Comparison of ENCODE assay signal across 16 cellular contexts in genomic region chr16:586047-586644, GRCh38. TPM values are rescaled to one million over a fixed set of nuclear protein-coding genes. Genes with fewer than 3 reads are reported as not detected.
DNase-seq lines count a peak whose midpoint lies in the region; ATAC-seq and TF ChIP-seq lines count a peak whose summit lies in the region.
"Had no signal": no experiment of that assay in that cellular context is flagged by ENCODE, and none has a peak within 500 bp of the region (broad histone marks: within the 10 kb centered on the region; RNA-seq: fewer than 3 reads in every experiment).

No MANE protein-coding gene starts in this region.

- peaks cover 13% of the 10 kb centered on the region for H3K4me1 Mint-ChIP-seq in GM23338

- peaks cover 0 to 3% (median 0%) of the 10 kb centered on the region in 11 experiments; a peak in 2 of 22 replicates for H3K36me3 ChIP-seq in BLaER1 treated with 17β-estradiol and CSF1 and Interleukin-3, amounts not matched to agents 10 nM and 100 nM
- H3K36me3 ChIP-seq in GM23338 (ENCODE audit: insufficient read depth) (no peaks in the 10 kb centered on the region), adipocyte (ENCODE audit: control insufficient read depth, insufficient read depth, low read length, severe bottlenecking) (no peaks in the 10 kb centered on the region), mesenchymal stem cell (ENCODE audit: control insufficient read depth in 1 of 2, insufficient read depth in 2 of 2, low read depth in 1 of 2, low read length in 2 of 2) (peaks cover 6 to 23% of the 10 kb centered on the region in 2 experiments)
- H3K36me3 ChIP-seq: upper lobe of right lung had no signal

- no peak overlapping the region for H3K14ac ChIP-seq in mesenchymal stem cell (ENCODE audit: low read length in 2 of 2)

- H3K9me2 ChIP-seq in GM23338 (ENCODE audit: insufficient read depth): no peaks in the 10 kb centered on the region

- peak overlapping the region in 7 of 11 experiments; percentile 91 to 99 (median 96); a peak in 9 of 22 replicates for H3K9ac ChIP-seq in BLaER1 treated with 17β-estradiol and CSF1 and Interleukin-3, amounts not matched to agents 10 nM and 100 nM
- peak overlapping the region; percentile 20 for H3K9ac ChIP-seq in adipocyte (ENCODE audit: low read length)
- peak overlapping the region; percentile 22 for H3K9ac ChIP-seq in mesenchymal stem cell (ENCODE audit: low read length)

- no peak overlapping the region for H2AK5ac ChIP-seq in mesenchymal stem cell (ENCODE audit: low read length, severe bottlenecking)

- peak overlapping the region in 8 of 11 experiments; percentile 4 to 100 (median 94); a peak in 12 of 22 replicates for H3K4me2 ChIP-seq in BLaER1 treated with 17β-estradiol and CSF1 and Interleukin-3, amounts not matched to agents 10 nM and 100 nM
- no peak overlapping the region for H3K4me2 ChIP-seq in GM23338
- H3K4me2 ChIP-seq in mesenchymal stem cell (ENCODE audit: low read length, poor library complexity, severe bottlenecking): no peak overlapping the region

- H3K27me3 Mint-ChIP-seq in GM23338 (ENCODE audit: insufficient read depth, low read depth, poor library complexity): peaks cover 29% of the 10 kb centered on the region

- no peak overlapping the region for H4K8ac ChIP-seq in mesenchymal stem cell (ENCODE audit: low read length)

- H2BK15ac ChIP-seq in mesenchymal stem cell (ENCODE audit: low read depth, poor library complexity, severe bottlenecking): no peak overlapping the region

- peaks cover 14% of the 10 kb centered on the region for H3K79me2 ChIP-seq in GM23338 (replicated peaks; ENCODE audit: insufficient read depth)

- H2BK5ac ChIP-seq in mesenchymal stem cell (ENCODE audit: low read depth, low read length, poor library complexity, severe bottlenecking): no peak overlapping the region

- no peak overlapping the region for H4K91ac ChIP-seq in mesenchymal stem cell (ENCODE audit: low read length)

- H3K9me3 Mint-ChIP-seq in GM23338: no peaks in the 10 kb centered on the region; the same call in 2 of the 3 replicates
- H3K9me3 Mint-ChIP-seq: CD8-positive, alpha-beta memory T cell had no signal

- no peak overlapping the region for H3K4me3 ChIP-seq in BLaER1 treated with 17β-estradiol and CSF1 and Interleukin-3, amounts not matched to agents 10 nM and 100 nM
- no peak overlapping the region for H3K4me3 ChIP-seq in GM23338
- H3K4me3 ChIP-seq in adipocyte (ENCODE audit: low read length): no peak overlapping the region
- no peak overlapping the region for H3K4me3 ChIP-seq in mesenchymal stem cell (ENCODE audit: insufficient read depth in 1 of 2, low read depth in 1 of 2, low read length in 2 of 2)
- H3K4me3 ChIP-seq: upper lobe of right lung had no signal

- WGBS in mesenchymal stem cell: 71% methylated on average over 16 of the region's 16 CpGs

- H3K27me3 ChIP-seq in BLaER1 treated with 17β-estradiol and CSF1 and Interleukin-3, amounts not matched to agents 10 nM and 100 nM: no peaks in the 10 kb centered on the region
- H3K27me3 ChIP-seq in GM23338 (ENCODE audit: insufficient read depth) (peaks cover 30% of the 10 kb centered on the region), adipocyte (replicated peaks; ENCODE audit: control insufficient read depth, insufficient read depth, low read length) (no peaks in the 10 kb centered on the region), mesenchymal stem cell (ENCODE audit: control insufficient read depth in 1 of 2, insufficient read depth in 1 of 2, low read length in 2 of 2) (no peaks in the 10 kb centered on the region)
- H3K27me3 ChIP-seq: upper lobe of right lung had no signal

- peaks cover 10% of the 10 kb centered on the region; the same call in 1 of the 2 replicates for H3F3A ChIP-seq in GM23338 (replicated peaks; ENCODE audit: low read depth)

- H4K20me1 ChIP-seq in BLaER1 treated with 17β-estradiol and CSF1 and Interleukin-3, amounts not matched to agents 10 nM and 100 nM: peaks cover 7 to 57% (median 30%) of the 10 kb centered on the region in 11 experiments; a peak in 17 of 22 replicates
- peaks cover 16% of the 10 kb centered on the region for H4K20me1 ChIP-seq in GM23338 (replicated peaks; ENCODE audit: insufficient read depth)

- ATAC-seq in GM23338 (no peak), GM19467 (IDR thresholded peaks at IDR 0.05; ENCODE audit: unreplicated experiment) (no peak)
- ATAC-seq: psoas muscle, upper lobe of right lung had no signal

- no peak overlapping the region for H3K23ac ChIP-seq in mesenchymal stem cell (ENCODE audit: low read length in 2 of 2)

- no peak for TF ChIP-seq CTCF in GM23338 (conservative IDR thresholded peaks at IDR 0.05; ENCODE audit: low read depth in 2 of 2)

- H3K18ac ChIP-seq in mesenchymal stem cell (ENCODE audit: low read depth in 1 of 2, low read length in 2 of 2): no peak overlapping the region

- H2BK12ac ChIP-seq in mesenchymal stem cell (ENCODE audit: low read length in 2 of 2): peak overlapping the region in 1 of 2 experiments; percentile 1

- no peak overlapping the region for H2BK120ac ChIP-seq in mesenchymal stem cell (ENCODE audit: low read depth, low read length)

- H3K27ac Mint-ChIP-seq in GM23338: no peak overlapping the region

- H3K4me3 Mint-ChIP-seq in GM23338: peak overlapping the region; percentile 5; the same call in 1 of the 3 replicates

- DNase-seq in GM23338 (ENCODE audit: low spot score) (no peak), adipocyte (ENCODE audit: low read depth) (peak; percentile 43), mesenchymal stem cell (no peak), middle frontal gyrus (ENCODE audit: extremely low spot score, low spot score) (no peak), NCI-H524 treated with DMSO at 0.1 percent for 48 hours (lab: John Stamatoyannopoulos, UW) (no peak)
- DNase-seq: activated CD4-positive, alpha-beta T cell treated with anti-CD3 and anti-CD28 coated beads, Interleukin-2, amount 50 U/mL, for 4 hours; CD8-positive, alpha-beta memory T cell; head of caudate nucleus; NCI-H1694 treated with DMSO at 0.1 percent for 48 hours; stimulated activated CD4-positive, alpha-beta T cell treated with anti-CD3 and anti-CD28 coated beads, Interleukin-1b, Interleukin-23, amount 100 ng/mL, for 48 hours; upper lobe of right lung had no signal

- no peak overlapping the region for H3K4ac ChIP-seq in mesenchymal stem cell (ENCODE audit: low read depth in 1 of 2, low read length in 2 of 2)

- H3K79me1 ChIP-seq in mesenchymal stem cell (replicated peaks; ENCODE audit: low read length, poor library complexity, severe bottlenecking): peaks cover 19% of the 10 kb centered on the region

- no peaks in the 10 kb centered on the region for H3K9me3 ChIP-seq in BLaER1 treated with 17β-estradiol and CSF1 and Interleukin-3, amounts not matched to agents 10 nM and 100 nM (replicated peaks in 1 of 11)
- H3K9me3 ChIP-seq in adipocyte (ENCODE audit: control insufficient read depth, low read length) (no peaks in the 10 kb centered on the region), mesenchymal stem cell (ENCODE audit: control insufficient read depth, low read length) (no peaks in the 10 kb centered on the region)
- H3K9me3 ChIP-seq: psoas muscle, upper lobe of right lung had no signal

- H2AFZ ChIP-seq in GM23338: no peak overlapping the region
- H2AFZ ChIP-seq in mesenchymal stem cell (ENCODE audit: low read depth, low read length): no peak overlapping the region

- H3K36me3 Mint-ChIP-seq in GM23338 (ENCODE audit: low read depth): peaks cover 3% of the 10 kb centered on the region; the same call in 1 of the 3 replicates

- H3K4me1 ChIP-seq in BLaER1 treated with 17β-estradiol and CSF1 and Interleukin-3, amounts not matched to agents 10 nM and 100 nM: peaks cover 36 to 59% (median 50%) of the 10 kb centered on the region in 10 experiments
- peaks cover 5% of the 10 kb centered on the region; the same call in 1 of the 2 replicates for H3K4me1 ChIP-seq in GM23338 (ENCODE audit: insufficient read depth)
- H3K4me1 ChIP-seq in adipocyte (ENCODE audit: control insufficient read depth, insufficient read depth, low read length): peaks cover 37% of the 10 kb centered on the region
- H3K4me1 ChIP-seq in mesenchymal stem cell (ENCODE audit: control insufficient read depth, insufficient read depth, low read depth, low read length): peaks cover 45% of the 10 kb centered on the region

- H3K27ac ChIP-seq in BLaER1 treated with 17β-estradiol and CSF1 and Interleukin-3, amounts not matched to agents 10 nM and 100 nM: no peak overlapping the region; a peak in 1 of 22 replicates
- no peak overlapping the region for H3K27ac ChIP-seq in GM23338 (ENCODE audit: low read depth)
- no peak overlapping the region for H3K27ac ChIP-seq in mesenchymal stem cell (ENCODE audit: low read length, poor library complexity, severe bottlenecking)
- H3K27ac ChIP-seq: upper lobe of right lung had no signal

TF ChIP-seq in GM23338, 12 proteins besides CTCF, POLR2A, EP300 and RAD21 (continues in another document):
- no peak for TF ChIP-seq NANOG (IDR thresholded peaks at IDR 0.05; ENCODE audit: borderline replicate concordance)
- TF ChIP-seq JUNB (IDR thresholded peaks at IDR 0.05; ENCODE audit: unreplicated experiment): no peak
- TF ChIP-seq ZNF114 (CRISPR knock-in tag; IDR thresholded peaks at IDR 0.05): no peak
- TF ChIP-seq CREB1 (CRISPR knock-in tag; IDR thresholded peaks at IDR 0.05; ENCODE audit: low read depth): no peak

RNA-seq across cellular contexts. Expression of gene RAB40C, which starts 3.7 kb away (rescaled TPM):
- total RNA-seq in GM23338 (2014; rRNA removed; shearing (Covaris generic)): 24.2 and 24.6 TPM in 2 replicates
- 11.2 and 12.0 TPM in 2 replicates for polyA plus RNA-seq in GM23338 (2016; fragmentation: Nextera tagmentation; extraction: Ambion mirVana)
- polyA plus RNA-seq in mesenchymal stem cell (2013, experiment 1 of 2): 11.2 TPM
- polyA plus RNA-seq in mesenchymal stem cell (2013, experiment 2 of 2): 12.0 TPM

RNA-seq across cellular contexts. Expression of gene PIGQ, which starts 16.4 kb away (rescaled TPM):
- total RNA-seq in GM23338 (2014; rRNA removed; shearing (Covaris generic)): 49.9 and 62.3 TPM in 2 replicates
- 28.0 and 30.2 TPM in 2 replicates for polyA plus RNA-seq in GM23338 (2016; fragmentation: Nextera tagmentation; extraction: Ambion mirVana)
- polyA plus RNA-seq in mesenchymal stem cell (2013, experiment 1 of 2): 18.5 TPM
- 17.1 TPM for polyA plus RNA-seq in mesenchymal stem cell (2013, experiment 2 of 2)

RNA-seq across cellular contexts. Expression of gene NHLRC4, which starts 19.3 kb away (rescaled TPM):
- total RNA-seq in GM23338 (2014; rRNA removed; shearing (Covaris generic)): 0.80 TPM in 1 of 2 replicates, not detected in the other
- 0.14 and 0.47 TPM in 2 replicates for polyA plus RNA-seq in GM23338 (2016; fragmentation: Nextera tagmentation; extraction: Ambion mirVana)
- polyA plus RNA-seq in mesenchymal stem cell (2013, experiment 1 of 2): 0.62 TPM
- polyA plus RNA-seq in mesenchymal stem cell (2013, experiment 2 of 2): 0.64 TPM

RNA-seq across cellular contexts. Expression of gene PRR35, which starts 26.0 kb away (rescaled TPM):
- total RNA-seq in GM23338 (2014; rRNA removed; shearing (Covaris generic)): 1.1 and 1.4 TPM in 2 replicates
- 0.32 and 0.63 TPM in 2 replicates for polyA plus RNA-seq in GM23338 (2016; fragmentation: Nextera tagmentation; extraction: Ambion mirVana)
- 0.03 TPM for polyA plus RNA-seq in mesenchymal stem cell (2013, experiment 1 of 2)
- polyA plus RNA-seq in mesenchymal stem cell (2013, experiment 2 of 2): not detected
- total RNA-seq: CD8-positive, alpha-beta memory T cell; mucosa of gallbladder; psoas muscle; T-helper 2 cell treated with Interferon-gamma antibody and Interleukin-4, amounts not matched to agents 100 ng/mL and 5 ng/mL, for 36 hours; upper lobe of right lung had no signal
- polyA plus RNA-seq: CD8-positive, alpha-beta memory T cell; psoas muscle had no signal

RNA-seq across cellular contexts. Expression of gene WFIKKN1, which starts 44.6 kb away (rescaled TPM):
- total RNA-seq in GM23338 (2014; rRNA removed; shearing (Covaris generic)): 6.8 and 11.2 TPM in 2 replicates
- polyA plus RNA-seq in GM23338 (2016; fragmentation: Nextera tagmentation; extraction: Ambion mirVana): 3.5 and 4.0 TPM in 2 replicates
- polyA plus RNA-seq in mesenchymal stem cell (2013, experiment 1 of 2): 0.15 TPM
- 0.23 TPM for polyA plus RNA-seq in mesenchymal stem cell (2013, experiment 2 of 2)

Comparison
In these comparisons a context has a peak if more than half of its experiments do, and no peak if none do; other contexts are left out.
1. H3K4me2 ChIP-seq: peak in BLaER1 treated with 17β-estradiol and CSF1 and Interleukin-3, amounts not matched to agents 10 nM and 100 nM (8 of 11); none in GM23338 (single experiment) and mesenchymal stem cell (single experiment).
2. H3K9ac ChIP-seq: peak in every context shown above with its lines; median percentile 96 in BLaER1 treated with 17β-estradiol and CSF1 and Interleukin-3, amounts not matched to agents 10 nM and 100 nM; 22 in mesenchymal stem cell; 20 in adipocyte.